In genomic region chr6:93932175-93932574, GRCh38 we compare ENCODE assay signal across 32 cellular contexts.
"Had no signal": no experiment of that assay in that cellular context is flagged by ENCODE, and none has a peak within 500 bp of the region (broad histone marks: within the 10 kb centered on the region; RNA-seq: fewer than 3 reads in every experiment).

No MANE protein-coding gene starts in this region.

- DNase-seq: activated CD4-positive, alpha-beta memory T cell treated with anti-CD3 and anti-CD28 coated beads for 36 hours; activated CD4-positive, alpha-beta T cell treated with anti-CD3 and anti-CD28 coated beads for 36 hours; activated CD4-positive, alpha-beta T cell treated with anti-CD3 and anti-CD28 coated beads, Interleukin-2, amount 10 ng/mL, durations not matched to agents 24 days and 14 days; activated CD4-positive, CD25-positive, alpha-beta regulatory T cell; activated CD4-positive, CD25-positive, alpha-beta regulatory T cell treated with anti-CD3 and anti-CD28 coated beads, Interleukin-2, amount 50 U/mL, for 72 hours; activated CD8-positive, alpha-beta memory T cell treated with anti-CD3 and anti-CD28 coated beads, Interleukin-2, amount 10 ng/mL, durations not matched to agents 7 days and 5 days; activated CD8-positive, alpha-beta memory T cell treated with anti-CD3 and anti-CD28 coated beads, Interleukin-2, amount 50 U/mL, for 4 hours; activated CD8-positive, alpha-beta T cell treated with anti-CD3 and anti-CD28 coated beads, Interleukin-2, amount 10 ng/mL, durations not matched to agents 7 days and 5 days; activated effector memory CD4-positive, alpha-beta T cell treated with anti-CD3 and anti-CD28 coated beads, Interleukin-2, amount 50 U/mL, for 16 hours; activated naive CD4-positive, alpha-beta T cell treated with anti-CD3 and anti-CD28 coated beads for 36 hours; activated naive CD8-positive, alpha-beta T cell treated with anti-CD3 and anti-CD28 coated beads for 36 hours; activated naive CD8-positive, alpha-beta T cell treated with anti-CD3 and anti-CD28 coated beads, Interleukin-2, amount 50 U/mL, for 24 hours; activated T-cell treated with anti-CD3 and anti-CD28 coated beads, Interleukin-2, amount 50 U/mL, for 1 hour; activated T-cell treated with anti-CD3 and anti-CD28 coated beads, Interleukin-2, amount 50 U/mL, for 48 hours; adrenal gland; amygdala; aorta; body of pancreas; central memory CD4-positive, alpha-beta T cell; cerebellar nuclear complex; colonic mucosa; effector CD8-positive, alpha-beta T cell; erythroblast; foreskin keratinocyte; gastrocnemius medialis; glutamatergic neuron; heart left ventricle; T-helper 1 cell; T-helper 17 cell; T1000; WERI-Rb-1 had no signal

- H3K9me3 ChIP-seq: adrenal gland, body of pancreas, colonic mucosa, esophagus muscularis mucosa, gastrocnemius medialis, heart left ventricle had no signal

- H3K27ac ChIP-seq: adrenal gland, body of pancreas, colonic mucosa, esophagus muscularis mucosa, foreskin keratinocyte, gastrocnemius medialis, heart left ventricle, WERI-Rb-1 had no signal

- H3K4me3 ChIP-seq: adrenal gland, body of pancreas, colonic mucosa, esophagus muscularis mucosa, gastrocnemius medialis, heart left ventricle had no signal

- ATAC-seq: activated CD4-positive, alpha-beta T cell treated with anti-CD3 and anti-CD28 coated beads for 36 hours; activated CD8-positive, alpha-beta memory T cell treated with anti-CD3 and anti-CD28 coated beads, Interleukin-2, amount 10 ng/mL, durations not matched to agents 7 days and 5 days; activated CD8-positive, alpha-beta T cell treated with anti-CD3 and anti-CD28 coated beads, Interleukin-2, amount 10 ng/mL, durations not matched to agents 7 days and 5 days; activated naive CD8-positive, alpha-beta T cell treated with anti-CD3 and anti-CD28 coated beads, Interleukin-2, amount 50 U/mL, for 24 hours; body of pancreas; foreskin keratinocyte; gastrocnemius medialis; heart left ventricle; T-helper 17 cell had no signal

- H3K4me1 ChIP-seq: adrenal gland, body of pancreas, colonic mucosa, esophagus muscularis mucosa, foreskin keratinocyte, gastrocnemius medialis, heart left ventricle had no signal

- H3K27me3 ChIP-seq: adrenal gland, body of pancreas, colonic mucosa, esophagus muscularis mucosa, foreskin keratinocyte, gastrocnemius medialis, heart left ventricle had no signal

- H3K36me3 ChIP-seq: adrenal gland, colonic mucosa, esophagus muscularis mucosa, gastrocnemius medialis, heart left ventricle, WERI-Rb-1 had no signal
